Comparison of ENCODE assay signal across 12 cellular contexts in genomic region chr4:26105815-26106699, GRCh38.
DNase-seq lines count a peak whose midpoint lies in the region; ATAC-seq, FAIRE-seq and TF ChIP-seq lines count a peak whose summit lies in the region.
"Had no signal": no experiment of that assay in that cellular context is flagged by ENCODE, and none has a peak within 500 bp of the region (broad histone marks: within the 10 kb centered on the region; RNA-seq: fewer than 3 reads in every experiment).

No MANE protein-coding gene starts in this region.

- H3K9me3 ChIP-seq in Peyer's patch (no peaks in the 10 kb centered on the region), esophagus muscularis mucosa (no peaks in the 10 kb centered on the region), pancreas (no peaks in the 10 kb centered on the region), kidney (ENCODE audit: control insufficient read depth in 1 of 2, low read length in 2 of 2) (no peaks in the 10 kb centered on the region)

- no peak for TF ChIP-seq CTCF in Peyer's patch (IDR thresholded peaks at IDR 0.05)
- no peak for TF ChIP-seq CTCF in esophagus muscularis mucosa (IDR thresholded peaks at IDR 0.05)
- no peak for TF ChIP-seq CTCF in pancreas (IDR thresholded peaks at IDR 0.05)
- no peak for TF ChIP-seq CTCF in kidney (IDR thresholded peaks at IDR 0.05; ENCODE audit: borderline replicate concordance, extremely low read depth, insufficient read depth)

- FAIRE-seq in pancreas (lab: Jason Lieb, UNC), result no peak
- no peak for FAIRE-seq in kidney (lab: Jason Lieb, UNC)
- FAIRE-seq: TTC549 had no signal

- intact Hi-C loops in esophagus muscularis mucosa (cut with DNase I) (no loop called here), pancreas (cut with DNase I) (no loop called here), kidney (cut with DNase I) (no loop called here)

- no peaks in the 10 kb centered on the region for H3K4me1 ChIP-seq in Peyer's patch
- peaks cover 4 to 18% (median 13%) of the 10 kb centered on the region in 4 donors for H3K4me1 ChIP-seq in esophagus muscularis mucosa
- H3K4me1 ChIP-seq in pancreas, result no peaks in the 10 kb centered on the region
- no peaks in the 10 kb centered on the region for H3K4me1 ChIP-seq in kidney (ENCODE audit: control insufficient read depth in 1 of 2, insufficient read depth in 1 of 2, low read depth in 1 of 2, low read length in 2 of 2)

- H3K36me3 ChIP-seq in Peyer's patch, result no peaks in the 10 kb centered on the region
- H3K36me3 ChIP-seq in esophagus muscularis mucosa, result no peaks in the 10 kb centered on the region
- no peaks in the 10 kb centered on the region for H3K36me3 ChIP-seq in pancreas
- H3K36me3 ChIP-seq in kidney (ENCODE audit: control insufficient read depth in 1 of 2, insufficient read depth in 2 of 2, low read length in 2 of 2), result no peaks in the 10 kb centered on the region

- peak in 3 of 4 donors; percentile 21 to 67 (median 57) for ATAC-seq in pancreas

- H3K27me3 ChIP-seq in Peyer's patch (no peaks in the 10 kb centered on the region), esophagus muscularis mucosa (peaks cover 0 to under 1% (median 0%) of the 10 kb centered on the region in 4 donors), pancreas (no peaks in the 10 kb centered on the region)

- DNase-seq in EL (peak; percentile 69), Peyer's patch (no peak), esophagus muscularis mucosa (ENCODE audit: extremely low spot score) (peak; percentile 53), pancreas (no peak), iPS-NIHi11 (ENCODE audit: low spot score) (no peak), kidney (no peak), germinal center (ENCODE audit: low spot score) (no peak), GOT3 (lab: John Stamatoyannopoulos, UW) (no peak)
- DNase-seq: activated gamma-delta T cell treated with Interleukin-2 at 50 U/mL for 16 hours, COR-L47, NCI-H524 treated with DMSO at 0.1 percent for 48 hours had no signal

- no peak overlapping the region for H3K9ac ChIP-seq in kidney (ENCODE audit: low read length in 2 of 2)

- TF ChIP-seq POLR2A in Peyer's patch (IDR thresholded peaks at IDR 0.05), result no peak
- TF ChIP-seq POLR2A in esophagus muscularis mucosa (IDR thresholded peaks at IDR 0.05; ENCODE audit: low read depth), result no peak

- H3K4me3 ChIP-seq in Peyer's patch (no peak overlapping the region), esophagus muscularis mucosa (no peak overlapping the region), pancreas (no peak overlapping the region), kidney (ENCODE audit: low read length in 2 of 2) (no peak overlapping the region)

- TF ChIP-seq EP300 in esophagus muscularis mucosa (IDR thresholded peaks at IDR 0.05), result no peak

- WGBS in esophagus muscularis mucosa, result 81% methylated on average over 7 of the region's 7 CpGs
- WGBS in pancreas, 2 donors, result 90 to 91% methylated on average over 7 of the region's 7 CpGs

- H3K27ac ChIP-seq in Peyer's patch, result peak overlapping the region in 3 of 4 donors; percentile 15 to 55 (median 17)
- peak overlapping the region in 3 of 4 donors; percentile 40 to 58 (median 56) for H3K27ac ChIP-seq in esophagus muscularis mucosa (replicated peaks in 1 of 4)
- no peak overlapping the region for H3K27ac ChIP-seq in pancreas
- no peak overlapping the region for H3K27ac ChIP-seq in kidney (ENCODE audit: low read depth in 2 of 2, low read length in 2 of 2)

Comparison
In these comparisons a context has a peak if more than half of its experiments do, and no peak if none do; other contexts are left out.
1. DNase-seq: peak in EL (single experiment) and esophagus muscularis mucosa (single experiment); none in Peyer's patch (0 of 3), pancreas (0 of 6), iPS-NIHi11 (single experiment), kidney (single experiment), germinal center (single experiment) and GOT3 (single experiment).
2. H3K27ac ChIP-seq: peak in Peyer's patch (3 of 4) and esophagus muscularis mucosa (3 of 4); none in pancreas (0 of 4) and kidney (0 of 2).